1 cellular context compared by ENCODE assay signal in genomic region chr13:68714292-68714691, GRCh38.
TF ChIP-seq lines count a peak whose summit lies in the region.

No MANE protein-coding gene starts in this region.

TF ChIP-seq in WTC11, 78 proteins besides CTCF, POLR2A, EP300 and RAD21 (continued from another document):
- TF ChIP-seq PRDM15 (CRISPR knock-in tag; IDR thresholded peaks at IDR 0.05) (no peak), SMAD4 (CRISPR knock-in tag; IDR thresholded peaks at IDR 0.05) (no peak), GABPB1 (CRISPR knock-in tag; IDR thresholded peaks at IDR 0.05) (no peak), JUN (CRISPR knock-in tag; IDR thresholded peaks at IDR 0.05) (no peak)
